Comparison of ENCODE assay signal across 23 cellular contexts in genomic region chr9:137054932-137055384, GRCh38. TPM values are rescaled to one million over a fixed set of nuclear protein-coding genes. Genes with fewer than 3 reads are reported as not detected.
DNase-seq lines count a peak whose midpoint lies in the region; ATAC-seq lines count a peak whose summit lies in the region.
"Had no signal": no experiment of that assay in that cellular context is flagged by ENCODE, and none has a peak within 500 bp of the region (broad histone marks: within the 10 kb centered on the region; RNA-seq: fewer than 3 reads in every experiment).

No MANE protein-coding gene starts in this region.

- ATAC-seq in Right ventricle myocardium superior (ENCODE audit: poor library complexity) (peak; percentile 15), aorta (ENCODE audit: low FRiP score) (peak; percentile 27), GM19467 (IDR thresholded peaks at IDR 0.05; ENCODE audit: unreplicated experiment) (no peak), HG03139 (IDR thresholded peaks at IDR 0.05; ENCODE audit: unreplicated experiment) (no peak)
- ATAC-seq: activated T-cell treated with anti-CD3 and anti-CD28 coated beads, Interleukin-2, amount 50 U/mL, for 72 hours; stimulated activated memory B cell treated with anti-CD40 and anti-IgM and Interleukin-4, amounts not matched to agents 10 μg/mL and 1 μg/mL and 100 μg/mL, for 72 hours; T-helper 17 cell had no signal

- DNase-seq in NCI-H345 (lab: John Stamatoyannopoulos, UW): peak; percentile 43
- no peak for DNase-seq in NCI-H345 treated with DMSO at 0.1 percent for 48 hours (lab: John Stamatoyannopoulos, UW; ENCODE audit: unreplicated experiment)
- DNase-seq in Right ventricle myocardium superior: peak; percentile 52
- DNase-seq in aorta: no peak
- no peak for DNase-seq in GM23248
- DNase-seq: 8988T; activated CD4-positive, alpha-beta T cell treated with anti-CD3 and anti-CD28 coated beads, Interleukin-2, amount 10 ng/mL, durations not matched to agents 24 days and 14 days; activated T-cell treated with anti-CD3 and anti-CD28 coated beads, Interleukin-2, amount 50 U/mL, for 72 hours; cortex of kidney; GDM1; KG1; NCI-H1436; NCI-H524; T-helper 17 cell had no signal

- H3K27me3 ChIP-seq in mucosa of stomach (ENCODE audit: control insufficient read depth, insufficient read depth, low read length) (peaks cover 18% of the 10 kb centered on the region), aorta (ENCODE audit: control insufficient read depth in 1 of 2, insufficient read depth in 2 of 2, low read length in 1 of 2) (no peaks in the 10 kb centered on the region), GM23248 (replicated peaks; ENCODE audit: insufficient read depth) (peaks cover 13% of the 10 kb centered on the region; the same call in 1 of the 2 replicates)

- H3K4me1 ChIP-seq in mucosa of stomach (ENCODE audit: control insufficient read depth, insufficient read depth, low read length) (peaks cover 44% of the 10 kb centered on the region), aorta (ENCODE audit: control insufficient read depth in 1 of 2, insufficient read depth in 2 of 2, low read length in 2 of 2) (no peaks in the 10 kb centered on the region), GM23248 (ENCODE audit: insufficient read depth) (peaks cover 4% of the 10 kb centered on the region; the same call in 1 of the 2 replicates)

- H2AFZ ChIP-seq in GM23248: no peak overlapping the region

- H3K4me3 ChIP-seq in mucosa of stomach (ENCODE audit: low read length): no peak overlapping the region
- H3K4me3 ChIP-seq in aorta (ENCODE audit: low read length in 2 of 2): no peak overlapping the region
- H3K4me3 ChIP-seq in GM23248: no peak overlapping the region

- no peaks in the 10 kb centered on the region for H3K36me3 ChIP-seq in mucosa of stomach (ENCODE audit: control insufficient read depth, insufficient read depth, low read length)
- H3K36me3 ChIP-seq in aorta (ENCODE audit: control insufficient read depth in 1 of 2, insufficient read depth in 2 of 2, low read length in 1 of 2): no peaks in the 10 kb centered on the region
- H3K36me3 ChIP-seq in GM23248 (ENCODE audit: low read depth): no peaks in the 10 kb centered on the region

- no peaks in the 10 kb centered on the region for H3K79me2 ChIP-seq in GM23248 (ENCODE audit: insufficient read depth)

- in situ Hi-C loops in GM23248 (cut with MboI): no loop called here

- 57 to 63% methylated on average over 14 to 17 of the region's 17 CpGs for WGBS in aorta, 2 donors
- 69 to 78% methylated on average over 17 of the region's 17 CpGs for WGBS in GM23248 (ENCODE audit: low coverage in 1 of 2, low lambda C conversion rate in 2 of 2, missing lambda C conversion rate in 2 of 2), 2 experiments

- peak overlapping the region; percentile 73 for H3K9ac ChIP-seq in mucosa of stomach (ENCODE audit: low read length)
- no peak overlapping the region for H3K9ac ChIP-seq in GM23248

- no peak overlapping the region for H3K27ac ChIP-seq in aorta (ENCODE audit: low read depth in 1 of 2, low read length in 2 of 2)
- no peak overlapping the region for H3K27ac ChIP-seq in GM23248

- no peaks in the 10 kb centered on the region for H4K20me1 ChIP-seq in GM23248 (ENCODE audit: insufficient read depth)

- H3K4me2 ChIP-seq in GM23248 (ENCODE audit: unreplicated experiment): no peak overlapping the region

- H3K9me2 ChIP-seq in GM23248 (ENCODE audit: insufficient read depth): no peaks in the 10 kb centered on the region

- 0 out of 2 replicates have a peak, but pooled peaks cover 5% of the 10 kb centered on the region for H3F3A ChIP-seq in GM23248 (ENCODE audit: insufficient read depth)

- intact Hi-C loops in Right ventricle myocardium superior (cut with DNase I) (no loop called here), aorta (cut with DNase I) (no loop called here)

- H3K9me3 ChIP-seq in mucosa of stomach (ENCODE audit: control insufficient read depth, low read length) (no peaks in the 10 kb centered on the region), aorta (ENCODE audit: control insufficient read depth, low read length) (no peaks in the 10 kb centered on the region), GM23248 (ENCODE audit: low read depth) (no peaks in the 10 kb centered on the region)

RNA-seq across cellular contexts. Expression of gene ENTPD2, which starts 1.1 kb away (rescaled TPM):
- total RNA-seq in Right ventricle myocardium superior (1.9 TPM), aorta (1 to 10 TPM in 1 of 2 donors, under 1 TPM in 1; 0.16 to 1.7 TPM)
- polyA plus RNA-seq in aorta (not detected), GM23248 (2016; fragmentation: Nextera tagmentation; extraction: Ambion mirVana) (not detected in 2 replicates)
- not detected in 2 replicates for total RNA-seq in GM23248 (2014; rRNA removed; shearing (Covaris generic))
- total RNA-seq: activated CD4-positive, alpha-beta T cell treated with anti-CD3 and anti-CD28 coated beads, Interleukin-2, amount 10 ng/mL, durations not matched to agents 24 days and 14 days; CD4-positive, alpha-beta memory T cell; mononuclear cell; RPMI7951 had no signal
- polyA plus RNA-seq: CD4-positive, alpha-beta memory T cell; fibroblast of lung had no signal

RNA-seq across cellular contexts. Expression of gene NPDC1, which starts 9.0 kb away (rescaled TPM):
- 59.1 TPM for total RNA-seq in Right ventricle myocardium superior
- 100 to 1,000 TPM in 1 of 2 donors, 10 to 100 TPM in 1; 99.3 to 217 TPM for total RNA-seq in aorta
- 100 to 1,000 TPM in 1 of 2 donors, 10 to 100 TPM in 1; 26.5 to 190 TPM for polyA plus RNA-seq in aorta
- 41.9 and 43.1 TPM in 2 replicates for total RNA-seq in GM23248 (2014; rRNA removed; shearing (Covaris generic))
- polyA plus RNA-seq in GM23248 (2016; fragmentation: Nextera tagmentation; extraction: Ambion mirVana): 121 and 122 TPM in 2 replicates

RNA-seq across cellular contexts. Expression of gene SAPCD2, which starts 15.4 kb away (rescaled TPM):
- total RNA-seq in Right ventricle myocardium superior (0.22 TPM), aorta (under 1 TPM; 0.26 to 0.60 TPM)
- polyA plus RNA-seq in aorta (under 1 TPM in 1 of 2 donors, not detected in 1; 0.50 TPM), GM23248 (2016; fragmentation: Nextera tagmentation; extraction: Ambion mirVana) (0.86 and 0.88 TPM in 2 replicates)
- 5.4 TPM in 2 replicates for total RNA-seq in GM23248 (2014; rRNA removed; shearing (Covaris generic))

RNA-seq across cellular contexts. Expression of gene UAP1L1, which starts 22.4 kb away (rescaled TPM):
- total RNA-seq in Right ventricle myocardium superior: 11.3 TPM
- total RNA-seq in aorta: 10 to 100 TPM in 1 of 2 donors, 1 to 10 TPM in 1; 7.9 to 20.6 TPM
- 10 to 100 TPM in 1 of 2 donors, 1 to 10 TPM in 1; 4.1 to 13.2 TPM for polyA plus RNA-seq in aorta
- 5.2 and 5.7 TPM in 2 replicates for total RNA-seq in GM23248 (2014; rRNA removed; shearing (Covaris generic))
- polyA plus RNA-seq in GM23248 (2016; fragmentation: Nextera tagmentation; extraction: Ambion mirVana): 4.3 and 4.5 TPM in 2 replicates

RNA-seq across cellular contexts. Expression of gene FUT7, which starts 23.1 kb away (rescaled TPM):
- total RNA-seq in Right ventricle myocardium superior (not detected), aorta (under 1 TPM; 0.27 to 0.68 TPM)
- polyA plus RNA-seq in aorta (not detected), GM23248 (2016; fragmentation: Nextera tagmentation; extraction: Ambion mirVana) (not detected in 2 replicates)
- not detected in 2 replicates for total RNA-seq in GM23248 (2014; rRNA removed; shearing (Covaris generic))
- total RNA-seq: activated CD4-positive, alpha-beta T cell treated with anti-CD3 and anti-CD28 coated beads, Interleukin-2, amount 10 ng/mL, durations not matched to agents 24 days and 14 days; fibroblast of lung; renal cortical epithelial cell; RPMI7951 had no signal
- polyA plus RNA-seq: fibroblast of lung had no signal

Comparison
In these comparisons a context has a peak if more than half of its experiments do, and no peak if none do; other contexts are left out.
1. DNase-seq: peak in NCI-H345 (single experiment) and Right ventricle myocardium superior (single experiment); none in NCI-H345 treated with DMSO at 0.1 percent for 48 hours (single experiment), aorta (0 of 2) and GM23248 (single experiment).
2. ATAC-seq: peak in Right ventricle myocardium superior (single experiment) and aorta (single experiment); none in GM19467 (single experiment) and HG03139 (single experiment).